ENCODE assay signal across 8 cellular contexts in the genomic region with DNA sequence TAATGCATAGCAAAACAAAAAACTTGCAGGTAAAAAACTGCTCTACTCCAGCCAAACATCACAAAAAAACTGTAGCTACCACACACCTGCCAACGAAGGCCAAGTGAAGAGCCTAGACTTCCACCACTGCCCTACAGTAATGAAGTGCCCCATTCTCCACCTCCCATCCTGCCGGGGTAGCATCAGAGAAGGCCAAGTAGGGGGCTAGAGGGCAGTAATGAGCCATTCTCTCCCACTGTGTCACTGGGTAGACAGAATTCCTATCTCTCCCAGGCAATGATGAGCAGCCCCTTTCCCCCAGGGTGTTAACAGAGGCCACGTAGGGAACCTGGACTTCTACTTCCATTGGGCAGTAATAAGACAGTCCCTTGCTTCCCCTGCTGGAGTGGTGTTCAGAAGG. TPM values are rescaled to one million over a fixed set of nuclear protein-coding genes. Genes with fewer than 3 reads are reported as not detected.
DNase-seq lines count a peak whose midpoint lies in the region; ATAC-seq and TF ChIP-seq lines count a peak whose summit lies in the region.

No MANE protein-coding gene starts in this region.

- intact Hi-C loops in HCT116 (cut with micrococcal nuclease), result loop anchor here (2.0 to 5.0 kb wide), 2 partner anchors 173 to 310 kb away; no protein-coding TSS in a partner anchor
- intact Hi-C loops in psoas muscle (cut with DNase I), result no loop called here
- intact Hi-C loops in lower leg skin (cut with DNase I; ENCODE audit: low total_unique reads), result no loop called here

- DNase-seq in NCI-H2227 (lab: John Stamatoyannopoulos, UW; ENCODE audit: unreplicated experiment), result peak; percentile 2
- DNase-seq in NCI-H2227 treated with DMSO at 0.1 percent for 48 hours (lab: John Stamatoyannopoulos, UW), result no peak
- peak; percentile 41 for DNase-seq in HCT116 (ENCODE audit: low read depth, low spot score)
- DNase-seq in SJSA1 (ENCODE audit: low read depth in 1 of 2, low spot score in 2 of 2), result peak; percentile 11 to 49
- DNase-seq in fibroblast of the aortic adventitia (ENCODE audit: low read depth), result peak; percentile 24
- DNase-seq in psoas muscle, result no peak
- DNase-seq in lower leg skin (ENCODE audit: low spot score in 2 of 2), result no peak

- peak; percentile 72 for TF ChIP-seq RAD21 in HCT116 (IDR thresholded peaks at IDR 0.05; ENCODE audit: low read depth)

- H3K9me2 ChIP-seq in HCT116 (ENCODE audit: insufficient read depth), result no peaks in the 10 kb centered on the region

- H3K9ac ChIP-seq in HCT116 (ENCODE audit: low read length), result no peak overlapping the region

- POLR2A ChIA-PET in HCT116 (lab: Charles Lee), result no interaction called here

- H3K27ac ChIP-seq in HCT116 (ENCODE audit: low read depth, low read length) (no peak overlapping the region), SJSA1 (no peak overlapping the region), psoas muscle (no peak overlapping the region)

- BruUV-seq in HCT116 (replicated peaks; lab: Mats Ljungman, UMichigan), result no TSS peak

- H3K79me2 ChIP-seq in HCT116 (ENCODE audit: insufficient read depth, low read length), result peaks cover 46% of the 10 kb centered on the region

- no peak overlapping the region for H2AFZ ChIP-seq in HCT116 (ENCODE audit: low read depth, low read length, poor library complexity, severe bottlenecking)

- H3K36me3 ChIP-seq in HCT116 (ENCODE audit: control insufficient read depth in 1 of 2, insufficient read depth in 2 of 2, low read length in 2 of 2) (peaks cover 4 to 7% of the 10 kb centered on the region in 2 experiments; a peak in 3 of 4 replicates), SJSA1 (peaks cover 34% of the 10 kb centered on the region), psoas muscle (ENCODE audit: insufficient read depth in 1 of 2, low read depth in 1 of 2) (peaks cover 0 to 27% of the 10 kb centered on the region in 2 donors)

- RAD21 ChIA-PET in HCT116 (lab: Charles Lee; ENCODE audit: low non-redundant PET in 1 of 2, low total read pairs in 2 of 2, uncharacterized antibody in 2 of 2, unreplicated experiment in 2 of 2), result no interaction called here

- WGBS in psoas muscle, 3 donors, result 66 to 69% (median 68%) methylated on average over 3 of the region's 3 CpGs
- WGBS in lower leg skin, 2 donors, result 61 to 71% methylated on average over 3 of the region's 3 CpGs

- H3K9me3 ChIP-seq in HCT116 (ENCODE audit: control insufficient read depth in 1 of 2, insufficient read depth in 1 of 2, low read depth in 1 of 2, low read length in 2 of 2) (peaks cover 3 to 7% of the 10 kb centered on the region in 2 experiments; a peak in 1 of 4 replicates), SJSA1 (replicated peaks) (no peaks in the 10 kb centered on the region), psoas muscle (peaks cover 8% of the 10 kb centered on the region)

- H3K27me3 ChIP-seq in HCT116 (ENCODE audit: insufficient read depth, low read length) (no peaks in the 10 kb centered on the region), SJSA1 (replicated peaks) (no peaks in the 10 kb centered on the region), psoas muscle (ENCODE audit: insufficient read depth in 3 of 3, low read length in 2 of 3) (no peaks in the 10 kb centered on the region)

- TF ChIP-seq POLR2A in HCT116 (IDR thresholded peaks at IDR 0.05; ENCODE audit: borderline replicate concordance, extremely low read depth, insufficient read depth, insufficient read length) (no peak), lower leg skin (IDR thresholded peaks at IDR 0.05) (no peak)

- H4K20me1 ChIP-seq in HCT116 (ENCODE audit: insufficient read depth), result no peaks in the 10 kb centered on the region

- H3K4me2 ChIP-seq in HCT116 (ENCODE audit: low read length), result no peak overlapping the region

- peak; percentile 100 for ATAC-seq in HCT116
- ATAC-seq in psoas muscle, result peak; percentile 57 to 83 (median 75)
- no peak for ATAC-seq in GM19328 (IDR thresholded peaks at IDR 0.05; ENCODE audit: unreplicated experiment)

- H3K4me1 ChIP-seq in HCT116 (ENCODE audit: control insufficient read depth in 1 of 2, insufficient read depth in 2 of 2, low read length in 2 of 2) (peaks cover 0 to 5% of the 10 kb centered on the region in 2 experiments; a peak in 1 of 4 replicates), SJSA1 (replicated peaks) (no peaks in the 10 kb centered on the region), psoas muscle (no peaks in the 10 kb centered on the region)

- CTCF ChIA-PET in HCT116 (lab: Charles Lee), result interaction anchor here (0.9 kb wide), 1 partner anchor 245 kb away, joined by 3 read pairs; no protein-coding TSS in a partner anchor

- H3K4me3 ChIP-seq in HCT116 (replicated peaks in 1 of 2; ENCODE audit: low read depth in 1 of 2, low read length in 2 of 2), result no peak overlapping the region
- H3K4me3 ChIP-seq in SJSA1, result no peak overlapping the region
- H3K4me3 ChIP-seq in fibroblast of the aortic adventitia (ENCODE audit: low read depth, low read length), result no peak overlapping the region
- no peak overlapping the region for H3K4me3 ChIP-seq in psoas muscle
- no peak overlapping the region for H3K4me3 ChIP-seq in lower leg skin (ENCODE audit: low read depth, poor library complexity, severe bottlenecking)

- TF ChIP-seq CTCF in HCT116 (IDR thresholded peaks at IDR 0.05 in 2 of 3, conservative IDR thresholded peaks at IDR 0.05 in 1 of 3; ENCODE audit: borderline replicate concordance in 1 of 3, insufficient read depth in 1 of 3, low read depth in 2 of 3, low read length in 2 of 3) (peak; percentile 60 to 79 (median 69)), fibroblast of the aortic adventitia (IDR thresholded peaks at IDR 0.05; ENCODE audit: insufficient read depth, low read length) (peak; percentile 48), psoas muscle (IDR thresholded peaks at IDR 0.05) (peak; percentile 31), lower leg skin (IDR thresholded peaks at IDR 0.05) (no peak)

TF ChIP-seq in HCT116, 20 proteins besides CTCF, POLR2A, EP300 and RAD21:
- TF ChIP-seq CBX3 (IDR thresholded peaks at IDR 0.05; ENCODE audit: low read depth), result peak; percentile 14; the same call in 1 of the 2 replicates
- TF ChIP-seq FOSL1 (IDR thresholded peaks at IDR 0.05; ENCODE audit: low read depth), result no peak
- TF ChIP-seq, protein P1, sequence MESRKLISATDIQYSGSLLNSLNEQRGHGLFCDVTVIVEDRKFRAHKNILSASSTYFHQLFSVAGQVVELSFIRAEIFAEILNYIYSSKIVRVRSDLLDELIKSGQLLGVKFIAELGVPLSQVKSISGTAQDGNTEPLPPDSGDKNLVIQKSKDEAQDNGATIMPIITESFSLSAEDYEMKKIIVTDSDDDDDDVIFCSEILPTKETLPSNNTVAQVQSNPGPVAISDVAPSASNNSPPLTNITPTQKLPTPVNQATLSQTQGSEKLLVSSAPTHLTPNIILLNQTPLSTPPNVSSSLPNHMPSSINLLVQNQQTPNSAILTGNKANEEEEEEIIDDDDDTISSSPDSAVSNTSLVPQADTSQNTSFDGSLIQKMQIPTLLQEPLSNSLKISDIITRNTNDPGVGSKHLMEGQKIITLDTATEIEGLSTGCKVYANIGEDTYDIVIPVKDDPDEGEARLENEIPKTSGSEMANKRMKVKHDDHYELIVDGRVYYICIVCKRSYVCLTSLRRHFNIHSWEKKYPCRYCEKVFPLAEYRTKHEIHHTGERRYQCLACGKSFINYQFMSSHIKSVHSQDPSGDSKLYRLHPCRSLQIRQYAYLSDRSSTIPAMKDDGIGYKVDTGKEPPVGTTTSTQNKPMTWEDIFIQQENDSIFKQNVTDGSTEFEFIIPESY (IDR thresholded peaks at IDR 0.05; ENCODE audit: extremely low read depth, insufficient replicate concordance, low read length), result no peak

RNA-seq across cellular contexts. Expression of a gene that starts 9.5 kb away (rescaled TPM):
- total RNA-seq in HCT116 (2021; ENCODE audit: unreplicated experiment) (43.4 TPM), fibroblast of the aortic adventitia (ENCODE audit: low replicate concordance) (39.7 and 71.9 TPM in 2 replicates), psoas muscle (10 to 100 TPM; 13.0 to 31.0 (median 15.5) TPM), lower leg skin (10 to 100 TPM; 20.5 to 35.6 (median 30.8) TPM)
- polyA plus RNA-seq in HCT116 (2012), result 24.2 and 33.7 TPM in 2 replicates
- total RNA-seq in SJSA1 (2014; rRNA removed; shearing (Covaris generic)), result 66.1 and 78.7 TPM in 2 replicates
- polyA plus RNA-seq in psoas muscle, result 10 to 100 TPM; 11.2 to 46.8 (median 15.5) TPM

RNA-seq across cellular contexts. Expression of a gene that starts 18.4 kb away (rescaled TPM):
- 33.0 TPM for total RNA-seq in HCT116 (2021; ENCODE audit: unreplicated experiment)
- polyA plus RNA-seq in HCT116 (2012), result 31.9 and 33.3 TPM in 2 replicates
- 8.0 and 24.1 TPM in 2 replicates for total RNA-seq in SJSA1 (2014; rRNA removed; shearing (Covaris generic))
- 5.1 and 31.4 TPM in 2 replicates for total RNA-seq in fibroblast of the aortic adventitia (ENCODE audit: low replicate concordance)
- 10 to 100 TPM in 1 of 4 donors, 1 to 10 TPM in 3; 8.2 to 11.2 (median 9.5) TPM for total RNA-seq in psoas muscle
- 10 to 100 TPM; 16.8 to 31.6 (median 20.1) TPM for polyA plus RNA-seq in psoas muscle
- 10 to 100 TPM; 12.6 to 23.5 (median 17.6) TPM for total RNA-seq in lower leg skin

RNA-seq across cellular contexts. Expression of a gene that starts 28.2 kb away (rescaled TPM):
- 59.7 TPM for total RNA-seq in HCT116 (2021; ENCODE audit: unreplicated experiment)
- 11.2 and 13.4 TPM in 2 replicates for polyA plus RNA-seq in HCT116 (2012)
- total RNA-seq in SJSA1 (2014; rRNA removed; shearing (Covaris generic)), result 14.5 and 33.7 TPM in 2 replicates
- total RNA-seq in fibroblast of the aortic adventitia (ENCODE audit: low replicate concordance), result 91.8 and 101 TPM in 2 replicates
- total RNA-seq in psoas muscle, result 10 to 100 TPM; 12.9 to 23.0 (median 17.6) TPM
- polyA plus RNA-seq in psoas muscle, result 10 to 100 TPM in 2 of 3 donors, 1 to 10 TPM in 1; 9.0 to 14.1 (median 11.1) TPM
- 10 to 100 TPM; 33.8 to 82.3 (median 49.6) TPM for total RNA-seq in lower leg skin

Comparison
In these comparisons a context has a peak if more than half of its experiments do, and no peak if none do; other contexts are left out.
1. DNase-seq: peak in NCI-H2227 (single experiment), HCT116 (single experiment), SJSA1 (2 of 2) and fibroblast of the aortic adventitia (single experiment); none in NCI-H2227 treated with DMSO at 0.1 percent for 48 hours (single experiment), psoas muscle (0 of 2) and lower leg skin (0 of 2).
2. CTCF ChIP-seq: peak in HCT116 (3 of 3), fibroblast of the aortic adventitia (single experiment) and psoas muscle (single experiment); none in lower leg skin (0 of 3).